17 cellular contexts compared by ENCODE assay signal in the genomic region with DNA sequence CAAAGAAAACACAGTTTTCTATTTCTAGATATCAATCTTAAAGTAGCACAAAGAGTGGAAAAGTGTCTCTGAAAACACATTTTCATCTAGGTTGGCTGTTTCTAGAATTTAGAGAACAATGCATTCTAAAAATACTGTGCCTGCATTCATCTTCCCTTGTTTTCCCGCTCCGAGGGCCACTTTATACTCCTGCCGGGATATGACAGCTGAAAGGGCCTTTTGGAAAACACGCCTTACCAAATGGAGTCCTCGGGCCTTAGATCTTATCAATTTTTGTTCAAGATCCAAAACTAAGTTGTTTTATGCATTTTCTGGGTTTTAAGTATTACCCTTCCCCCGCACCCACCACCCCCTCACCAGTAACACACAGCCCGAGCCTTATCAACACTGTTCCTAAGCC. TPM values are rescaled to one million over a fixed set of nuclear protein-coding genes. Genes with fewer than 3 reads are reported as not detected.
DNase-seq lines count a peak whose midpoint lies in the region; ATAC-seq and TF ChIP-seq lines count a peak whose summit lies in the region.
"Had no signal": no experiment of that assay in that cellular context is flagged by ENCODE, and none has a peak within 500 bp of the region (broad histone marks: within the 10 kb centered on the region; RNA-seq: fewer than 3 reads in every experiment).

No MANE protein-coding gene starts in this region.

- H3K79me2 ChIP-seq in SK-N-SH (ENCODE audit: insufficient read depth) (no peaks in the 10 kb centered on the region), parathyroid adenoma (peaks cover 10% of the 10 kb centered on the region)

- no peaks in the 10 kb centered on the region for H3K9me3 ChIP-seq in SK-N-SH
- no peaks in the 10 kb centered on the region for H3K9me3 ChIP-seq in parathyroid adenoma (ENCODE audit: control insufficient read depth, low read length)
- H3K9me3 ChIP-seq in testis = no peaks in the 10 kb centered on the region

- ATAC-seq in SK-N-SH treated with all-trans-retinoic acid at 6 μM for 48 hours (no peak), HG02973 (IDR thresholded peaks at IDR 0.05; ENCODE audit: unreplicated experiment) (no peak)
- ATAC-seq: CD8-positive, alpha-beta T cell; GM23338 had no signal

- TF ChIP-seq RAD21 in SK-N-SH (IDR thresholded peaks at IDR 0.05; ENCODE audit: low read length) = no peak

- no peak overlapping the region for H3K4me3 Mint-ChIP-seq in mesothelial cell of epicardium
- H3K4me3 Mint-ChIP-seq: CD14-positive monocyte; CD8-positive, alpha-beta T cell; GM23338; H9 had no signal

- TF ChIP-seq POLR2A in testis (IDR thresholded peaks at IDR 0.05) = no peak

- H3K4me2 ChIP-seq in SK-N-SH (no peak overlapping the region), parathyroid adenoma (ENCODE audit: low read length) (peak overlapping the region; percentile 45)
- H3K4me2 ChIP-seq: GM23338 had no signal

- H3K36me3 ChIP-seq in SK-N-SH (replicated peaks in 1 of 2; ENCODE audit: control insufficient read depth in 1 of 2, insufficient read depth in 2 of 2, low read length in 1 of 2) (no peaks in the 10 kb centered on the region), parathyroid adenoma (ENCODE audit: control insufficient read depth, insufficient read depth, low read length) (no peaks in the 10 kb centered on the region), testis (ENCODE audit: low read depth, missing control alignments) (no peaks in the 10 kb centered on the region)

- H3K27ac ChIP-seq in SK-N-SH (ENCODE audit: low read depth in 2 of 2, low read length in 1 of 2) (no peak overlapping the region), parathyroid adenoma (peak overlapping the region; percentile 1), testis (peak overlapping the region; percentile 2 to 15)
- H3K27ac ChIP-seq: 22Rv1 had no signal

- H3K9me2 ChIP-seq in SK-N-SH = no peaks in the 10 kb centered on the region

- WGBS in SK-N-SH (ENCODE audit: low lambda C conversion rate) = 88% methylated on average over 7 of the region's 7 CpGs
- 58 to 70% methylated on average over 7 of the region's 7 CpGs for WGBS in testis, 2 donors

- intact Hi-C loops in testis (cut with DNase I; ENCODE audit: low total_unique reads) = no loop called here

- TF ChIP-seq CTCF in SK-N-SH (IDR thresholded peaks at IDR 0.05) (no peak), mesothelial cell of epicardium (IDR thresholded peaks at IDR 0.05; ENCODE audit: unreplicated experiment) (no peak), parathyroid adenoma (IDR thresholded peaks at IDR 0.05) (no peak), testis (IDR thresholded peaks at IDR 0.05) (no peak)

- peaks cover 2 to 6% of the 10 kb centered on the region in 2 experiments; a peak in 1 of 4 replicates for H3K4me1 ChIP-seq in SK-N-SH (ENCODE audit: control insufficient read depth in 1 of 2, insufficient read depth in 2 of 2, low read depth in 1 of 2, low read length in 1 of 2)
- peaks cover 19% of the 10 kb centered on the region for H3K4me1 ChIP-seq in parathyroid adenoma
- peaks cover 15% of the 10 kb centered on the region for H3K4me1 ChIP-seq in testis

- H4K20me1 ChIP-seq in SK-N-SH (ENCODE audit: insufficient read depth) = no peaks in the 10 kb centered on the region

- peaks cover 4% of the 10 kb centered on the region for H3K36me3 Mint-ChIP-seq in mesothelial cell of epicardium
- H3K36me3 Mint-ChIP-seq: CD14-positive monocyte had no signal

- DNase-seq in SK-N-SH = no peak
- DNase-seq in mesothelial cell of epicardium (ENCODE audit: low spot score in 2 of 2, unreplicated experiment in 2 of 2) = no peak
- no peak for DNase-seq in testis
- DNase-seq in NCI-H82 (lab: John Stamatoyannopoulos, UW) = no peak
- DNase-seq in stimulated activated CD4-positive, alpha-beta T cell treated with anti-CD3 and anti-CD28 coated beads, Interleukin-4, amount 100 ng/mL, for 24 hours = no peak
- DNase-seq: CD8-positive, alpha-beta T cell; COR-L47; DMS153; DMS79 treated with DMSO at 0.1 percent for 48 hours; GDM1; H9 had no signal

- H3K27ac Mint-ChIP-seq in mesothelial cell of epicardium = peak overlapping the region; percentile 48
- H3K27ac Mint-ChIP-seq: CD14-positive monocyte; CD8-positive, alpha-beta T cell; GM23338 had no signal

- H3K4me3 ChIP-seq in SK-N-SH (ENCODE audit: low read depth in 2 of 2, low read length in 1 of 2) (no peak overlapping the region), parathyroid adenoma (ENCODE audit: low read depth, low read length) (no peak overlapping the region), testis (no peak overlapping the region)
- H3K4me3 ChIP-seq: GM23338 had no signal

- H3K9ac ChIP-seq in SK-N-SH (no peak overlapping the region), parathyroid adenoma (no peak overlapping the region)

- H3K4me1 Mint-ChIP-seq in mesothelial cell of epicardium = peaks cover 49% of the 10 kb centered on the region
- H3K4me1 Mint-ChIP-seq: CD14-positive monocyte had no signal

- CTCF ChIA-PET in SK-N-SH (lab: Yijun Ruan, JAX) = interaction anchor here (1.1 to 1.7 kb wide), 4 partner anchors 46 to 139 kb away, joined by 3 to 7 read pairs (median 4); no protein-coding TSS in a partner anchor

- TF ChIP-seq EP300 in SK-N-SH (IDR thresholded peaks at IDR 0.05; ENCODE audit: borderline replicate concordance in 1 of 2, low read depth in 1 of 2, low read length in 1 of 2) = no peak

- no peaks in the 10 kb centered on the region for H3K27me3 Mint-ChIP-seq in mesothelial cell of epicardium (ENCODE audit: low read depth)

- H3K27me3 ChIP-seq in SK-N-SH (ENCODE audit: insufficient read depth) (no peaks in the 10 kb centered on the region), parathyroid adenoma (ENCODE audit: control insufficient read depth, insufficient read depth, low read length) (no peaks in the 10 kb centered on the region), testis (no peaks in the 10 kb centered on the region)

- H2AFZ ChIP-seq in SK-N-SH (ENCODE audit: low read depth) (peak overlapping the region; percentile 27; the same call in 1 of the 2 replicates), parathyroid adenoma (peak overlapping the region; percentile 26)
- H2AFZ ChIP-seq: GM23338 had no signal

- H3K9me3 Mint-ChIP-seq in mesothelial cell of epicardium = peaks cover 3% of the 10 kb centered on the region
- H3K9me3 Mint-ChIP-seq: CD8-positive, alpha-beta T cell; GM23338; H9 had no signal

- POLR2A ChIA-PET in SK-N-SH (lab: Yijun Ruan, JAX) = no interaction called here

- peaks cover 12% of the 10 kb centered on the region for H3F3A ChIP-seq in SK-N-SH (replicated peaks; ENCODE audit: insufficient read depth)

TF ChIP-seq in SK-N-SH, 30 proteins besides CTCF, POLR2A, EP300 and RAD21:
- TF ChIP-seq NRF1 (IDR thresholded peaks at IDR 0.05; ENCODE audit: low read depth, low read length) (no peak), GATA2 (CRISPR knock-in tag; IDR thresholded peaks at IDR 0.05) (0 out of 2 replicates have a peak, but pooled peaks have one; percentile 34)

TF ChIP-seq in SK-N-SH treated with all-trans-retinoic acid at 6 μM for 48 hours, 23 proteins besides CTCF, POLR2A, EP300 and RAD21:
- no peak for TF ChIP-seq ZNF70 (CRISPR knock-in tag; IDR thresholded peaks at IDR 0.05)
- TF ChIP-seq, protein P1, sequence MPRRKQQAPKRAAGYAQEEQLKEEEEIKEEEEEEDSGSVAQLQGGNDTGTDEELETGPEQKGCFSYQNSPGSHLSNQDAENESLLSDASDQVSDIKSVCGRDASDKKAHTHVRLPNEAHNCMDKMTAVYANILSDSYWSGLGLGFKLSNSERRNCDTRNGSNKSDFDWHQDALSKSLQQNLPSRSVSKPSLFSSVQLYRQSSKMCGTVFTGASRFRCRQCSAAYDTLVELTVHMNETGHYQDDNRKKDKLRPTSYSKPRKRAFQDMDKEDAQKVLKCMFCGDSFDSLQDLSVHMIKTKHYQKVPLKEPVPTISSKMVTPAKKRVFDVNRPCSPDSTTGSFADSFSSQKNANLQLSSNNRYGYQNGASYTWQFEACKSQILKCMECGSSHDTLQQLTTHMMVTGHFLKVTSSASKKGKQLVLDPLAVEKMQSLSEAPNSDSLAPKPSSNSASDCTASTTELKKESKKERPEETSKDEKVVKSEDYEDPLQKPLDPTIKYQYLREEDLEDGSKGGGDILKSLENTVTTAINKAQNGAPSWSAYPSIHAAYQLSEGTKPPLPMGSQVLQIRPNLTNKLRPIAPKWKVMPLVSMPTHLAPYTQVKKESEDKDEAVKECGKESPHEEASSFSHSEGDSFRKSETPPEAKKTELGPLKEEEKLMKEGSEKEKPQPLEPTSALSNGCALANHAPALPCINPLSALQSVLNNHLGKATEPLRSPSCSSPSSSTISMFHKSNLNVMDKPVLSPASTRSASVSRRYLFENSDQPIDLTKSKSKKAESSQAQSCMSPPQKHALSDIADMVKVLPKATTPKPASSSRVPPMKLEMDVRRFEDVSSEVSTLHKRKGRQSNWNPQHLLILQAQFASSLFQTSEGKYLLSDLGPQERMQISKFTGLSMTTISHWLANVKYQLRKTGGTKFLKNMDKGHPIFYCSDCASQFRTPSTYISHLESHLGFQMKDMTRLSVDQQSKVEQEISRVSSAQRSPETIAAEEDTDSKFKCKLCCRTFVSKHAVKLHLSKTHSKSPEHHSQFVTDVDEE (CRISPR knock-in tag; IDR thresholded peaks at IDR 0.05) = no peak
- TF ChIP-seq PPARA (CRISPR knock-in tag; IDR thresholded peaks at IDR 0.05; ENCODE audit: borderline replicate concordance) = no peak

RNA-seq across cellular contexts. Expression of gene ARHGEF3, which starts 47.9 kb away (rescaled TPM):
- polyA plus RNA-seq in SK-N-SH (2012; rRNA removed) = 5.7 and 5.9 TPM in 2 replicates
- polyA plus RNA-seq in SK-N-SH (2012; cell fraction: cytosol; rRNA removed) = 5.8 and 6.1 TPM in 2 replicates
- polyA plus RNA-seq in SK-N-SH (2012; cell fraction: nucleus; rRNA removed) = 7.0 and 7.1 TPM in 2 replicates
- 28.7 to 31.7 TPM (median 29.0 TPM) in 3 replicates for total RNA-seq in mesothelial cell of epicardium
- total RNA-seq in testis = 10 to 100 TPM; 55.1 to 72.2 TPM
- polyA plus RNA-seq in testis (ENCODE audit: insufficient read depth, low read depth, low replicate concordance) = 43.1 TPM

Comparison
In these comparisons a context has a peak if more than half of its experiments do, and no peak if none do; other contexts are left out.
1. H3K27ac ChIP-seq: peak in parathyroid adenoma (single experiment) and testis (2 of 2); none in SK-N-SH (0 of 2).